15 cellular contexts compared by ENCODE assay signal in genomic region chr3:55204417-55204816, GRCh38.
"Had no signal": no experiment of that assay in that cellular context is flagged by ENCODE, and none has a peak within 500 bp of the region (broad histone marks: within the 10 kb centered on the region; RNA-seq: fewer than 3 reads in every experiment).

No MANE protein-coding gene starts in this region.

- H3K4me1 Mint-ChIP-seq: natural killer cell, T-cell had no signal

- DNase-seq: activated CD4-positive, alpha-beta T cell treated with anti-CD3 and anti-CD28 coated beads for 4 hours; activated naive CD4-positive, alpha-beta T cell treated with anti-CD3 and anti-CD28 coated beads for 36 hours; body of pancreas; mammary epithelial cell; natural killer cell; occipital lobe; psoas muscle; sigmoid colon; stimulated activated CD4-positive, alpha-beta T cell treated with anti-CD3 and anti-CD28 coated beads, Interleukin-4, amount 100 ng/mL, for 1 hour; stimulated activated CD8-positive, alpha-beta memory T cell treated with anti-CD3 and anti-CD28 coated beads, Interleukin-4, amount 100 ng/mL, for 48 hours; stimulated activated naive CD8-positive, alpha-beta T cell treated with anti-CD3 and anti-CD28 coated beads, Interleukin-15, Interleukin-2, amounts not matched to agents 100 U/mL and 50 U/mL, for 24 hours; T-cell; T1000; WERI-Rb-1 had no signal

- H3K4me3 Mint-ChIP-seq: activated naive CD4-positive, alpha-beta T cell treated with anti-CD3 and anti-CD28 coated beads for 36 hours; dendritic cell treated with granulocyte-macrophage colony-stimulating factor and Interleukin-4, amounts not matched to agents 40 ng/mL and 50 ng/mL, for 4 days; natural killer cell; T-cell had no signal

- H3K27ac Mint-ChIP-seq: activated naive CD4-positive, alpha-beta T cell treated with anti-CD3 and anti-CD28 coated beads for 36 hours; dendritic cell treated with granulocyte-macrophage colony-stimulating factor and Interleukin-4, amounts not matched to agents 40 ng/mL and 50 ng/mL, for 4 days; natural killer cell; T-cell had no signal

- H3K9me3 Mint-ChIP-seq: activated naive CD4-positive, alpha-beta T cell treated with anti-CD3 and anti-CD28 coated beads for 36 hours; dendritic cell treated with granulocyte-macrophage colony-stimulating factor and Interleukin-4, amounts not matched to agents 40 ng/mL and 50 ng/mL, for 4 days had no signal

- H3K27me3 Mint-ChIP-seq: dendritic cell treated with granulocyte-macrophage colony-stimulating factor and Interleukin-4, amounts not matched to agents 40 ng/mL and 50 ng/mL, for 4 days; T-cell had no signal

- H3K36me3 Mint-ChIP-seq: natural killer cell, T-cell had no signal

- H3K4me3 ChIP-seq: body of pancreas, psoas muscle, sigmoid colon had no signal
